ENCODE assay signal across 7 cellular contexts in genomic region chr5:34192923-34193262, GRCh38.
DNase-seq lines count a peak whose midpoint lies in the region; ATAC-seq and TF ChIP-seq lines count a peak whose summit lies in the region.
"Not testable (repeated sequence)": the region's sequence is repeated elsewhere in the genome, so short reads cannot be mapped to it uniquely, and the experiment has no call there.

No MANE protein-coding gene starts in this region.

- H3K27me3 ChIP-seq in GM23338 (ENCODE audit: insufficient read depth); right atrium auricular region; spleen (replicated peaks in 1 of 7): not testable (repeated sequence)

- peak overlapping the region; percentile 68 for H3K4me2 ChIP-seq in GM23338

- H3K36me3 ChIP-seq in GM23338 (ENCODE audit: insufficient read depth): peaks cover 14% of the 10 kb centered on the region
- H3K36me3 ChIP-seq in right atrium auricular region: not testable (repeated sequence)
- H3K36me3 ChIP-seq in spleen: peaks cover 0 to 57% (median 33%) of the 10 kb centered on the region in 6 donors

- H3K79me2 ChIP-seq in GM23338 (replicated peaks; ENCODE audit: insufficient read depth): peaks cover 30% of the 10 kb centered on the region

- H3F3A ChIP-seq in GM23338 (replicated peaks; ENCODE audit: low read depth): peaks cover 26% of the 10 kb centered on the region

- not testable (repeated sequence) for H3K4me3 Mint-ChIP-seq in GM23338; brain; endothelial cell (ENCODE audit: unreplicated experiment); nephron

- not testable (repeated sequence) for DNase-seq in GM23338 (ENCODE audit: low spot score); endothelial cell (ENCODE audit: low spot score)
- DNase-seq in right atrium auricular region (ENCODE audit: low spot score) (peak; percentile 58), spleen (peak; percentile 86)

- peaks cover 31% of the 10 kb centered on the region for H4K20me1 ChIP-seq in GM23338 (replicated peaks; ENCODE audit: insufficient read depth)

- TF ChIP-seq POLR2A in spleen (IDR thresholded peaks at IDR 0.05): not testable (repeated sequence)

- not testable (repeated sequence) for TF ChIP-seq CTCF in GM23338 (conservative IDR thresholded peaks at IDR 0.05; ENCODE audit: low read depth in 2 of 2); brain (conservative IDR thresholded peaks at IDR 0.05); endothelial cell (IDR thresholded peaks at IDR 0.05; ENCODE audit: unreplicated experiment); right atrium auricular region (IDR thresholded peaks at IDR 0.05); nephron (IDR thresholded peaks at IDR 0.05; ENCODE audit: unreplicated experiment in 3 of 3); spleen (IDR thresholded peaks at IDR 0.05 in 8 of 11, conservative IDR thresholded peaks at IDR 0.05 in 3 of 11)

- peaks cover 46% of the 10 kb centered on the region for H3K36me3 Mint-ChIP-seq in GM23338 (ENCODE audit: low read depth)
- peaks cover 45% of the 10 kb centered on the region for H3K36me3 Mint-ChIP-seq in brain
- peaks cover 26% of the 10 kb centered on the region for H3K36me3 Mint-ChIP-seq in endothelial cell (ENCODE audit: low read depth, unreplicated experiment)
- H3K36me3 Mint-ChIP-seq in nephron (ENCODE audit: low read depth): peaks cover 41% of the 10 kb centered on the region

- H3K27ac Mint-ChIP-seq in GM23338: peak overlapping the region; percentile 75
- H3K27ac Mint-ChIP-seq in brain: peak overlapping the region; percentile 1 to 91 (median 83)
- peak overlapping the region; percentile 28 for H3K27ac Mint-ChIP-seq in endothelial cell (ENCODE audit: unreplicated experiment)
- H3K27ac Mint-ChIP-seq in nephron: peak overlapping the region; percentile 41 to 74 (median 59)

- H3K4me1 ChIP-seq in GM23338 (ENCODE audit: insufficient read depth): peaks cover 12% of the 10 kb centered on the region
- not testable (repeated sequence) for H3K4me1 ChIP-seq in right atrium auricular region, spleen

- H3K9me3 ChIP-seq in right atrium auricular region, spleen: not testable (repeated sequence)

- H3K27ac ChIP-seq in GM23338 (ENCODE audit: low read depth); right atrium auricular region; spleen: not testable (repeated sequence)
- peak overlapping the region; percentile 64 for H3K27ac ChIP-seq in temporal lobe (ENCODE audit: low read depth, low read length)

- ATAC-seq in GM23338: not testable (repeated sequence)

- not testable (repeated sequence) for H3K4me3 ChIP-seq in GM23338, right atrium auricular region, spleen

- H2AFZ ChIP-seq in GM23338: not testable (repeated sequence)

- H3K9me2 ChIP-seq in GM23338 (ENCODE audit: insufficient read depth): not testable (repeated sequence)

- peaks cover 28% of the 10 kb centered on the region for H3K9me3 Mint-ChIP-seq in GM23338
- not testable (repeated sequence) for H3K9me3 Mint-ChIP-seq in brain; endothelial cell (ENCODE audit: unreplicated experiment); nephron

- peaks cover 29% of the 10 kb centered on the region for H3K4me1 Mint-ChIP-seq in GM23338
- H3K4me1 Mint-ChIP-seq in brain: peaks cover 30% of the 10 kb centered on the region
- H3K4me1 Mint-ChIP-seq in endothelial cell (ENCODE audit: unreplicated experiment): peaks cover 21% of the 10 kb centered on the region
- peaks cover 31% of the 10 kb centered on the region for H3K4me1 Mint-ChIP-seq in nephron

- intact Hi-C loops in spleen (cut with DNase I; ENCODE audit: low total_unique reads): not testable (repeated sequence)

- H3K27me3 Mint-ChIP-seq in GM23338 (ENCODE audit: insufficient read depth, low read depth, poor library complexity) (peaks cover 27% of the 10 kb centered on the region), endothelial cell (ENCODE audit: unreplicated experiment) (peaks cover 24% of the 10 kb centered on the region)
- not testable (repeated sequence) for H3K27me3 Mint-ChIP-seq in brain; nephron (ENCODE audit: low read depth)

- 93 to 95% (median 93%) methylated on average over 10 to 12 of the region's 13 CpGs for WGBS in spleen, 5 donors

Comparison
In these comparisons a context has a peak if more than half of its experiments do, and no peak if none do; other contexts are left out.
1. H3K27ac Mint-ChIP-seq: peak in every context shown above with its lines; median percentile 83 in brain; 75 in GM23338; 59 in nephron; 28 in endothelial cell.